33 cellular contexts compared by ENCODE assay signal in genomic region chr5:102271759-102272158, GRCh38. TPM values are rescaled to one million over a fixed set of nuclear protein-coding genes. Genes with fewer than 3 reads are reported as not detected.
DNase-seq lines count a peak whose midpoint lies in the region; ATAC-seq and TF ChIP-seq lines count a peak whose summit lies in the region.
"Had no signal": no experiment of that assay in that cellular context is flagged by ENCODE, and none has a peak within 500 bp of the region (broad histone marks: within the 10 kb centered on the region; RNA-seq: fewer than 3 reads in every experiment).

No MANE protein-coding gene starts in this region.

- H3K23ac ChIP-seq in mesenchymal stem cell (ENCODE audit: low read length in 2 of 2): no peak overlapping the region

- H3K4me2 ChIP-seq in mesenchymal stem cell (ENCODE audit: low read length, poor library complexity, severe bottlenecking) (no peak overlapping the region), PC-3 (ENCODE audit: low read length) (no peak overlapping the region)
- H3K4me2 ChIP-seq: GM23338 had no signal

- no peak overlapping the region for H2AK5ac ChIP-seq in mesenchymal stem cell (ENCODE audit: low read length, severe bottlenecking)

- no peaks in the 10 kb centered on the region for H3K27me3 Mint-ChIP-seq in natural killer cell (ENCODE audit: low read depth in 2 of 2)
- no peaks in the 10 kb centered on the region for H3K27me3 Mint-ChIP-seq in natural killer cell treated with Interleukin-12 subunit alpha and Interleukin-12 subunit beta and Interleukin-15 and Interleukin-18, amount 100 ng/mL, for 72 hours

- H3K4me3 ChIP-seq in mesenchymal stem cell (ENCODE audit: insufficient read depth in 1 of 2, low read depth in 1 of 2, low read length in 2 of 2): no peak overlapping the region
- no peak overlapping the region for H3K4me3 ChIP-seq in PC-3 (ENCODE audit: low read length)
- H3K4me3 ChIP-seq: GM12878, GM23338, MG63, SJSA1 had no signal

- intact Hi-C loops in natural killer cell (cut with micrococcal nuclease) (no loop called here), PC-3 (cut with micrococcal nuclease) (no loop called here)

- H2BK12ac ChIP-seq in mesenchymal stem cell (ENCODE audit: low read length in 2 of 2): no peak overlapping the region

- H2BK5ac ChIP-seq in mesenchymal stem cell (ENCODE audit: low read depth, low read length, poor library complexity, severe bottlenecking): no peak overlapping the region

- H2AFZ ChIP-seq in mesenchymal stem cell (ENCODE audit: low read depth, low read length) (no peak overlapping the region), PC-3 (ENCODE audit: low read length) (no peak overlapping the region)
- H2AFZ ChIP-seq: GM23338 had no signal

- no peaks in the 10 kb centered on the region for H3F3A ChIP-seq in PC-3 (ENCODE audit: low read length, unreplicated experiment)

- ATAC-seq in natural killer cell (no peak), PC-3 (no peak)
- no peak for ATAC-seq in natural killer cell treated with Interleukin-12 subunit alpha and Interleukin-12 subunit beta and Interleukin-15 and Interleukin-18, amount 100 ng/mL, for 72 hours
- ATAC-seq: GM12878, GM23338 had no signal

- no peak overlapping the region for H2BK120ac ChIP-seq in mesenchymal stem cell (ENCODE audit: low read depth, low read length)

- TF ChIP-seq POLR2A in erythroblast (IDR thresholded peaks at IDR 0.05; ENCODE audit: low read length): no peak

- H4K91ac ChIP-seq in mesenchymal stem cell (ENCODE audit: low read length): no peak overlapping the region

- no peak overlapping the region for H4K8ac ChIP-seq in mesenchymal stem cell (ENCODE audit: low read length)

- no peak overlapping the region for H3K9ac ChIP-seq in mesenchymal stem cell (ENCODE audit: low read length)
- H3K9ac ChIP-seq in PC-3 (ENCODE audit: low read length): no peak overlapping the region

- H3K4ac ChIP-seq in mesenchymal stem cell (ENCODE audit: low read depth in 1 of 2, low read length in 2 of 2): no peak overlapping the region

- H3K36me3 ChIP-seq in mesenchymal stem cell (ENCODE audit: control insufficient read depth in 1 of 2, insufficient read depth in 2 of 2, low read depth in 1 of 2, low read length in 2 of 2) (peaks cover 0 to 4% of the 10 kb centered on the region in 2 experiments), PC-3 (ENCODE audit: low read depth, low read length) (no peaks in the 10 kb centered on the region)
- H3K36me3 ChIP-seq: MG63, SJSA1 had no signal

- peaks cover 30% of the 10 kb centered on the region for H3K36me3 Mint-ChIP-seq in natural killer cell
- peaks cover 26% of the 10 kb centered on the region for H3K36me3 Mint-ChIP-seq in natural killer cell treated with Interleukin-12 subunit alpha and Interleukin-12 subunit beta and Interleukin-15 and Interleukin-18, amount 100 ng/mL, for 72 hours
- H3K36me3 Mint-ChIP-seq: CD4-positive, alpha-beta memory T cell had no signal

- H3K27ac ChIP-seq in mesenchymal stem cell (ENCODE audit: low read length, poor library complexity, severe bottlenecking): no peak overlapping the region
- H3K27ac ChIP-seq in caudate nucleus (ENCODE audit: low read depth, low read length): no peak overlapping the region
- no peak overlapping the region for H3K27ac ChIP-seq in PC-3 (ENCODE audit: low read length)
- H3K27ac ChIP-seq: SJSA1 had no signal

- no peaks in the 10 kb centered on the region for H4K20me1 ChIP-seq in PC-3 (ENCODE audit: low read length)

- no peak for TF ChIP-seq CTCF in natural killer cell (IDR thresholded peaks at IDR 0.05)
- TF ChIP-seq CTCF in PC-3 (conservative IDR thresholded peaks at IDR 0.05; ENCODE audit: low read depth, low read length): no peak

- DNase-seq in natural killer cell (no peak), NCI-H82 (lab: John Stamatoyannopoulos, UW) (peak; percentile 93), mesenchymal stem cell (peak; percentile 6), caudate nucleus (lab: John Stamatoyannopoulos, UW) (no peak), PC-3 (no peak), NCI-H2029 (lab: John Stamatoyannopoulos, UW) (no peak), erythroblast (lab: John Stamatoyannopoulos, UW) (no peak)
- DNase-seq in natural killer cell treated with Interleukin-12 subunit alpha and Interleukin-12 subunit beta and Interleukin-15 and Interleukin-18, amount 100 ng/mL, for 72 hours (ENCODE audit: low spot score): no peak
- DNase-seq: AML-193; C1 segment of cervical spinal cord; CD4-positive, alpha-beta memory T cell; DMS 273 treated with DMSO at 0.1 percent for 48 hours; DMS79; EL; GDM1; H9; IMR-90; KG1; MG63; NCI-H1092; NCI-H1417 treated with DMSO at 0.1 percent for 48 hours; NCI-H1694 treated with DMSO at 0.1 percent for 48 hours; NCI-H2081 treated with DMSO at 0.1 percent for 48 hours; NCI-H2171; NCI-H226; NCI-H510A; NCI-H774; Right ventricle myocardium superior; RPMI8226 had no signal

- H3K79me1 ChIP-seq in mesenchymal stem cell (replicated peaks; ENCODE audit: low read length, poor library complexity, severe bottlenecking): peaks cover 3% of the 10 kb centered on the region

- 68% methylated on average over 3 of the region's 3 CpGs for WGBS in mesenchymal stem cell

- H3K18ac ChIP-seq in mesenchymal stem cell (ENCODE audit: low read depth in 1 of 2, low read length in 2 of 2): no peak overlapping the region

- H3K4me1 ChIP-seq in mesenchymal stem cell (ENCODE audit: control insufficient read depth, insufficient read depth, low read depth, low read length) (no peaks in the 10 kb centered on the region), PC-3 (ENCODE audit: insufficient read depth, low read length) (no peaks in the 10 kb centered on the region)
- H3K4me1 ChIP-seq: Caco-2, SJSA1 had no signal

- H3K27me3 ChIP-seq in mesenchymal stem cell (ENCODE audit: control insufficient read depth in 1 of 2, insufficient read depth in 1 of 2, low read length in 2 of 2) (no peaks in the 10 kb centered on the region), PC-3 (ENCODE audit: low read length) (peaks cover 22% of the 10 kb centered on the region)
- H3K27me3 ChIP-seq: MG63, SJSA1 had no signal

- H2BK15ac ChIP-seq in mesenchymal stem cell (ENCODE audit: low read depth, poor library complexity, severe bottlenecking): no peak overlapping the region

- no peak overlapping the region for H3K4me3 Mint-ChIP-seq in natural killer cell
- no peak overlapping the region for H3K4me3 Mint-ChIP-seq in natural killer cell treated with Interleukin-12 subunit alpha and Interleukin-12 subunit beta and Interleukin-15 and Interleukin-18, amount 100 ng/mL, for 72 hours
- H3K4me3 Mint-ChIP-seq: CD4-positive, alpha-beta memory T cell; GM23338; H9 had no signal

- POLR2A ChIA-PET in PC-3 (lab: Charles Lee; ENCODE audit: unreplicated experiment): no interaction called here

- H3K9me3 ChIP-seq in mesenchymal stem cell (ENCODE audit: control insufficient read depth, low read length) (no peaks in the 10 kb centered on the region), PC-3 (ENCODE audit: low read length) (no peaks in the 10 kb centered on the region)
- H3K9me3 ChIP-seq: Caco-2, MG63, SJSA1 had no signal

- peaks cover 61 to 76% of the 10 kb centered on the region in 2 donors for H3K4me1 Mint-ChIP-seq in natural killer cell
- peaks cover 25 to 37% of the 10 kb centered on the region in 2 donors for H3K4me1 Mint-ChIP-seq in natural killer cell treated with Interleukin-12 subunit alpha and Interleukin-12 subunit beta and Interleukin-15 and Interleukin-18, amount 100 ng/mL, for 72 hours (ENCODE audit: low read depth in 2 of 2)
- H3K4me1 Mint-ChIP-seq: CD4-positive, alpha-beta memory T cell had no signal

- BruUV-seq in PC-3 (replicated peaks; lab: Mats Ljungman, UMichigan): no TSS peak

- CTCF ChIA-PET in PC-3 (lab: Charles Lee): no interaction called here

- H3K27ac Mint-ChIP-seq in natural killer cell: peak overlapping the region; percentile 25 to 62
- H3K27ac Mint-ChIP-seq in natural killer cell treated with Interleukin-12 subunit alpha and Interleukin-12 subunit beta and Interleukin-15 and Interleukin-18, amount 100 ng/mL, for 72 hours: no peak overlapping the region
- H3K27ac Mint-ChIP-seq: CD4-positive, alpha-beta memory T cell; GM23338 had no signal

- H3K9me3 Mint-ChIP-seq in natural killer cell: peaks cover 14 to 15% of the 10 kb centered on the region in 2 donors
- H3K9me3 Mint-ChIP-seq in natural killer cell treated with Interleukin-12 subunit alpha and Interleukin-12 subunit beta and Interleukin-15 and Interleukin-18, amount 100 ng/mL, for 72 hours: peaks cover 13% of the 10 kb centered on the region

- H3K9me2 ChIP-seq in PC-3 (replicated peaks; ENCODE audit: low read length): no peaks in the 10 kb centered on the region

- H3K14ac ChIP-seq in mesenchymal stem cell (ENCODE audit: low read length in 2 of 2): no peak overlapping the region

- H3K79me2 ChIP-seq in PC-3 (ENCODE audit: low read length): no peaks in the 10 kb centered on the region

RNA-seq across cellular contexts. Expression of gene SLCO4C1, which starts 24.3 kb away (rescaled TPM):
- 10 to 100 TPM; 30.9 to 44.7 (median 31.2) TPM for total RNA-seq in natural killer cell
- 1 to 10 TPM; 1.1 to 7.4 TPM for total RNA-seq in natural killer cell treated with Interleukin-12 subunit alpha and Interleukin-12 subunit beta and Interleukin-15 and Interleukin-18, amount 100 ng/mL, for 72 hours
- 1.7 TPM for polyA plus RNA-seq in mesenchymal stem cell (2013, experiment 1 of 2)
- 1.8 TPM for polyA plus RNA-seq in mesenchymal stem cell (2013, experiment 2 of 2)
- not detected in 2 replicates for total RNA-seq in PC-3 (2014; rRNA removed)
- total RNA-seq: IMR-90, SJSA1 had no signal
- polyA plus RNA-seq: IMR-90 had no signal

Comparison
In these comparisons a context has a peak if more than half of its experiments do, and no peak if none do; other contexts are left out.
1. H3K27ac Mint-ChIP-seq: peak in natural killer cell (2 of 2); none in natural killer cell treated with Interleukin-12 subunit alpha and Interleukin-12 subunit beta and Interleukin-15 and Interleukin-18, amount 100 ng/mL, for 72 hours (0 of 2).
2. DNase-seq: peak in NCI-H82 (single experiment) and mesenchymal stem cell (single experiment); none in natural killer cell (single experiment), natural killer cell treated with Interleukin-12 subunit alpha and Interleukin-12 subunit beta and Interleukin-15 and Interleukin-18, amount 100 ng/mL, for 72 hours (single experiment), caudate nucleus (0 of 61), PC-3 (single experiment), NCI-H2029 (single experiment) and erythroblast (0 of 2).